In genomic region chr13:99542788-99543406, GRCh38 we compare ENCODE assay signal across 8 cellular contexts. TPM values are rescaled to one million over a fixed set of nuclear protein-coding genes. Genes with fewer than 3 reads are reported as not detected.
DNase-seq lines count a peak whose midpoint lies in the region; ATAC-seq, FAIRE-seq and TF ChIP-seq lines count a peak whose summit lies in the region.

No MANE protein-coding gene starts in this region.

- H3K27me3 ChIP-seq in right atrium auricular region: no peaks in the 10 kb centered on the region
- H3K27me3 ChIP-seq in vagina: no peaks in the 10 kb centered on the region

- no peak for TF ChIP-seq POLR2A in vagina (IDR thresholded peaks at IDR 0.05)

- DNase-seq in left cardiac atrium (no peak), right atrium auricular region (ENCODE audit: low spot score) (no peak), DMS114 treated with DMSO at 0.1 percent for 48 hours (lab: John Stamatoyannopoulos, UW; ENCODE audit: unreplicated experiment) (no peak), frontal cortex (ENCODE audit: low spot score in 2 of 2) (no peak), vagina (ENCODE audit: extremely low spot score in 2 of 2) (no peak)
- peak; percentile 53 for DNase-seq in activated naive CD4-positive, alpha-beta T cell treated with Interleukin-2 at 50 U/mL for 16 hours
- peak; percentile 20 to 73 for DNase-seq in stimulated activated effector memory CD8-positive, alpha-beta T cell treated with anti-CD3 and anti-CD28 coated beads, Interleukin-12 subunit alpha, Interleukin-12 subunit beta, amount 100 ng/mL, for 72 hours (ENCODE audit: low spot score in 2 of 2)

- peaks cover 37% of the 10 kb centered on the region for H3K4me1 Mint-ChIP-seq in stimulated activated effector memory CD8-positive, alpha-beta T cell treated with anti-CD3 and anti-CD28 coated beads, Interleukin-12 subunit alpha, Interleukin-12 subunit beta, amount 100 ng/mL, for 72 hours

- TF ChIP-seq CTCF in right atrium auricular region (IDR thresholded peaks at IDR 0.05) (no peak), vagina (IDR thresholded peaks at IDR 0.05) (no peak)

- H3K4me1 ChIP-seq in right atrium auricular region: no peaks in the 10 kb centered on the region
- no peaks in the 10 kb centered on the region for H3K4me1 ChIP-seq in vagina

- no peak overlapping the region for H3K4me3 ChIP-seq in right atrium auricular region
- no peak overlapping the region for H3K4me3 ChIP-seq in vagina

- H3K9me3 ChIP-seq in right atrium auricular region (no peaks in the 10 kb centered on the region), vagina (no peaks in the 10 kb centered on the region)

- H3K27ac Mint-ChIP-seq in stimulated activated effector memory CD8-positive, alpha-beta T cell treated with anti-CD3 and anti-CD28 coated beads, Interleukin-12 subunit alpha, Interleukin-12 subunit beta, amount 100 ng/mL, for 72 hours: peak overlapping the region; percentile 4

- FAIRE-seq in frontal cortex (lab: Jason Lieb, UNC): no peak

- H3K27ac ChIP-seq in right atrium auricular region (no peak overlapping the region), vagina (no peak overlapping the region)

- peak; percentile 47 to 63 for ATAC-seq in left cardiac atrium
- ATAC-seq in HG03103 (IDR thresholded peaks at IDR 0.05; ENCODE audit: low read depth, unreplicated experiment): peak; percentile 99
- ATAC-seq in stimulated activated effector memory CD8-positive, alpha-beta T cell treated with anti-CD3 and anti-CD28 coated beads, Interleukin-12 subunit alpha, Interleukin-12 subunit beta, amount 100 ng/mL, for 72 hours: peak; percentile 100

- H3K36me3 ChIP-seq in right atrium auricular region: peaks cover 65% of the 10 kb centered on the region
- peaks cover 0 to 61% of the 10 kb centered on the region in 2 donors for H3K36me3 ChIP-seq in vagina

- H3K4me3 Mint-ChIP-seq in stimulated activated effector memory CD8-positive, alpha-beta T cell treated with anti-CD3 and anti-CD28 coated beads, Interleukin-12 subunit alpha, Interleukin-12 subunit beta, amount 100 ng/mL, for 72 hours: peak overlapping the region; percentile 22

- H3K36me3 Mint-ChIP-seq in stimulated activated effector memory CD8-positive, alpha-beta T cell treated with anti-CD3 and anti-CD28 coated beads, Interleukin-12 subunit alpha, Interleukin-12 subunit beta, amount 100 ng/mL, for 72 hours: peaks cover 100% of the 10 kb centered on the region

- no peaks in the 10 kb centered on the region for H3K9me3 Mint-ChIP-seq in stimulated activated effector memory CD8-positive, alpha-beta T cell treated with anti-CD3 and anti-CD28 coated beads, Interleukin-12 subunit alpha, Interleukin-12 subunit beta, amount 100 ng/mL, for 72 hours

- intact Hi-C loops in left cardiac atrium (cut with DNase I): no loop called here
- intact Hi-C loops in vagina (cut with DNase I): no loop called here

RNA-seq across cellular contexts. Expression of gene TM9SF2, which starts 41.6 kb away (rescaled TPM):
- total RNA-seq in left cardiac atrium (10 to 100 TPM; 71.5 TPM), right atrium auricular region (10 to 100 TPM; 60.6 to 70.2 TPM), frontal cortex (141 TPM), vagina (59.2 TPM)

Comparison
In these comparisons a context has a peak if more than half of its experiments do, and no peak if none do; other contexts are left out.
1. DNase-seq: peak in activated naive CD4-positive, alpha-beta T cell treated with Interleukin-2 at 50 U/mL for 16 hours (single experiment) and stimulated activated effector memory CD8-positive, alpha-beta T cell treated with anti-CD3 and anti-CD28 coated beads, Interleukin-12 subunit alpha, Interleukin-12 subunit beta, amount 100 ng/mL, for 72 hours (2 of 2); none in left cardiac atrium (single experiment), right atrium auricular region (single experiment), DMS114 treated with DMSO at 0.1 percent for 48 hours (single experiment), frontal cortex (0 of 2) and vagina (0 of 2).
2. Peak in every context shown above with its lines, with median percentiles within 50 percentile points of each other: ATAC-seq.